ENCODE assay signal across 15 cellular contexts in genomic region chrX:136310411-136310810, GRCh38. TPM values are rescaled to one million over a fixed set of nuclear protein-coding genes. Genes with fewer than 3 reads are reported as not detected.
A peak's percentile ranks its signal among the peaks of the same experiment; 100 is the strongest.
DNase-seq lines count a peak whose midpoint lies in the region; ATAC-seq, FAIRE-seq and TF ChIP-seq lines count a peak whose summit lies in the region.
"Had no signal": no experiment of that assay in that cellular context is flagged by ENCODE, and none has a peak within 500 bp of the region (broad histone marks: within the 10 kb centered on the region; RNA-seq: fewer than 3 reads in every experiment).

No MANE protein-coding gene starts in this region.

- no peaks in the 10 kb centered on the region for H3K36me3 ChIP-seq in bronchial epithelial cell (ENCODE audit: control insufficient read depth, insufficient read depth, low read length)
- H3K36me3 ChIP-seq: suprapubic skin had no signal

- no peaks in the 10 kb centered on the region for H3K27me3 ChIP-seq in bronchial epithelial cell (ENCODE audit: control insufficient read depth, insufficient read depth, low read length)
- H3K27me3 ChIP-seq: suprapubic skin had no signal

- no peak for ATAC-seq in Right ventricle myocardium superior (ENCODE audit: poor library complexity)
- ATAC-seq: activated CD8-positive, alpha-beta T cell treated with anti-CD3 and anti-CD28 coated beads, Interleukin-2, amount 10 ng/mL, durations not matched to agents 7 days and 5 days; CD8-positive, alpha-beta T cell had no signal

- intact Hi-C loops in Right ventricle myocardium superior (cut with DNase I), result no loop called here

- H3K4me3 ChIP-seq in bronchial epithelial cell (ENCODE audit: low read depth, low read length), result no peak overlapping the region
- H3K4me3 ChIP-seq: skin epidermis, suprapubic skin had no signal

- no peak for TF ChIP-seq CTCF in bronchial epithelial cell (IDR thresholded peaks at IDR 0.05; ENCODE audit: insufficient read depth, low read length, severe bottlenecking)

- FAIRE-seq in bronchial epithelial cell (lab: Jason Lieb, UNC), result no peak
- FAIRE-seq: kidney had no signal

- DNase-seq in HCEC 1CT, result peak; percentile 47
- DNase-seq in OCI-M1 (lab: John Stamatoyannopoulos, UW), result peak; percentile 9
- DNase-seq in bronchial epithelial cell (ENCODE audit: low read depth), result peak; percentile 61
- DNase-seq in non-pigmented ciliary epithelial cell (ENCODE audit: low read depth), result peak; percentile 5
- no peak for DNase-seq in activated naive CD4-positive, alpha-beta T cell (lab: John Stamatoyannopoulos, UW)
- DNase-seq in activated T-cell treated with anti-CD3 and anti-CD28 coated beads, Interleukin-2, amount 50 U/mL, for 1 hour, result no peak
- DNase-seq in Right ventricle myocardium superior, result no peak
- DNase-seq: activated CD8-positive, alpha-beta T cell treated with anti-CD3 and anti-CD28 coated beads, Interleukin-2, amount 10 ng/mL, durations not matched to agents 7 days and 5 days; activated naive CD4-positive, alpha-beta T cell treated with anti-CD3 and anti-CD28 coated beads for 36 hours; CD8-positive, alpha-beta T cell; kidney; NCI-H1417 treated with DMSO at 0.1 percent for 48 hours had no signal

RNA-seq across cellular contexts. Expression of gene ADGRG4, which starts 9.6 kb away (rescaled TPM):
- total RNA-seq in bronchial epithelial cell, result not detected in 2 replicates
- total RNA-seq in Right ventricle myocardium superior, result not detected
- total RNA-seq: activated CD8-positive, alpha-beta T cell treated with anti-CD3 and anti-CD28 coated beads, Interleukin-2, amount 10 ng/mL, durations not matched to agents 7 days and 5 days; activated naive CD4-positive, alpha-beta T cell treated with anti-CD3 and anti-CD28 coated beads for 36 hours; CD8-positive, alpha-beta T cell; fibroblast of lung; suprapubic skin had no signal

RNA-seq across cellular contexts. Expression of gene MAP7D3, which starts 59.2 kb away (rescaled TPM):
- total RNA-seq in bronchial epithelial cell (3.2 and 5.1 TPM in 2 replicates), Right ventricle myocardium superior (11.4 TPM)

Comparison
In these comparisons a context has a peak if more than half of its experiments do, and no peak if none do; other contexts are left out.
1. DNase-seq: peak in HCEC 1CT (single experiment), OCI-M1 (single experiment), bronchial epithelial cell (single experiment) and non-pigmented ciliary epithelial cell (single experiment); none in activated naive CD4-positive, alpha-beta T cell (0 of 4), activated T-cell treated with anti-CD3 and anti-CD28 coated beads, Interleukin-2, amount 50 U/mL, for 1 hour (single experiment) and Right ventricle myocardium superior (single experiment).